In genomic region chr19:13051581-13052165, GRCh38 we compare ENCODE assay signal across 8 cellular contexts. TPM values are rescaled to one million over a fixed set of nuclear protein-coding genes. Genes with fewer than 3 reads are reported as not detected.
DNase-seq lines count a peak whose midpoint lies in the region; ATAC-seq and TF ChIP-seq lines count a peak whose summit lies in the region.

No MANE protein-coding gene starts in this region.

- POLR2A ChIA-PET in RWPE1 (lab: Yijun Ruan, JAX; ENCODE audit: low non-redundant PET): no interaction called here

- H3K23ac ChIP-seq in neuronal stem cell (ENCODE audit: low read depth, low read length, poor library complexity): no peak overlapping the region

- no peak overlapping the region for H3K14ac ChIP-seq in neuronal stem cell (ENCODE audit: low read length)

- H3K36me3 ChIP-seq in BE2C: no peaks in the 10 kb centered on the region
- no peaks in the 10 kb centered on the region for H3K36me3 ChIP-seq in neuronal stem cell (replicated peaks in 1 of 2; ENCODE audit: control insufficient read depth in 2 of 2, insufficient read depth in 2 of 2, low read length in 2 of 2)

- H3K18ac ChIP-seq in neuronal stem cell (ENCODE audit: low read length): peak overlapping the region; percentile 42

- H3K79me1 ChIP-seq in neuronal stem cell (ENCODE audit: low read depth, low read length): no peaks in the 10 kb centered on the region

- H3K4me1 ChIP-seq in BE2C (peaks cover 45% of the 10 kb centered on the region), neuronal stem cell (ENCODE audit: control insufficient read depth in 2 of 2, insufficient read depth in 1 of 2, low read depth in 1 of 2, low read length in 2 of 2) (peaks cover 20 to 49% of the 10 kb centered on the region in 2 donors)

- ATAC-seq in GM19328 (IDR thresholded peaks at IDR 0.05; ENCODE audit: unreplicated experiment): no peak

- H3K4ac ChIP-seq in neuronal stem cell (ENCODE audit: low read length): no peak overlapping the region

- H2BK120ac ChIP-seq in neuronal stem cell (ENCODE audit: low read depth, low read length): no peak overlapping the region

- peak; percentile 58 for DNase-seq in BE2C
- DNase-seq in HT1080 (ENCODE audit: low read depth): peak; percentile 60
- DNase-seq in RWPE1 (ENCODE audit: low spot score): peak; percentile 65
- DNase-seq in epithelial cell of proximal tubule (ENCODE audit: low read depth): no peak
- DNase-seq in neuronal stem cell (ENCODE audit: low spot score): peak; percentile 97
- no peak for DNase-seq in AG08396 (ENCODE audit: low spot score)
- no peak for DNase-seq in AG08395 (ENCODE audit: low spot score)

- no peak overlapping the region for H2BK15ac ChIP-seq in neuronal stem cell (ENCODE audit: low read length)

- no peak overlapping the region for H2BK12ac ChIP-seq in neuronal stem cell (ENCODE audit: low read length)

- H2AK5ac ChIP-seq in neuronal stem cell (ENCODE audit: low read depth, low read length): no peak overlapping the region

- peak overlapping the region; percentile 32 for H3K4me2 ChIP-seq in neuronal stem cell (ENCODE audit: insufficient read depth, low read length, poor library complexity, severe bottlenecking)

- H4K8ac ChIP-seq in neuronal stem cell (ENCODE audit: low read depth, low read length): no peak overlapping the region

- no peak overlapping the region for H2AFZ ChIP-seq in neuronal stem cell (ENCODE audit: low read length)

- no peak for TF ChIP-seq CTCF in BE2C (IDR thresholded peaks at IDR 0.05; ENCODE audit: low read depth, low read length)
- no peak for TF ChIP-seq CTCF in RWPE1 (conservative IDR thresholded peaks at IDR 0.05; ENCODE audit: low read depth)
- no peak for TF ChIP-seq CTCF in epithelial cell of proximal tubule (conservative IDR thresholded peaks at IDR 0.05; ENCODE audit: low read depth, low read length)

- H4K91ac ChIP-seq in neuronal stem cell (ENCODE audit: low read depth, low read length, poor library complexity): no peak overlapping the region

- H3K9me3 ChIP-seq in BE2C (no peaks in the 10 kb centered on the region), neuronal stem cell (replicated peaks in 1 of 2; ENCODE audit: control insufficient read depth in 2 of 2, insufficient read depth in 1 of 2, low read depth in 1 of 2, low read length in 2 of 2) (no peaks in the 10 kb centered on the region)

- no CpG with 5 or more reads among the region's 23 CpGs for WGBS in neuronal stem cell (ENCODE audit: extremely low coverage in 2 of 2, insufficient read length in 2 of 2, insufficient replicate concordance in 1 of 2), 2 donors

- CTCF ChIA-PET in RWPE1 (lab: Yijun Ruan, JAX): interaction anchor here (0.6 to 2.8 kb wide), 4 partner anchors 9 to 87 kb away, joined by 3 to 12 read pairs (median 6); no protein-coding TSS in a partner anchor

- H3K27me3 ChIP-seq in BE2C (no peaks in the 10 kb centered on the region), neuronal stem cell (ENCODE audit: control insufficient read depth in 3 of 3, insufficient read depth in 3 of 3, low read depth in 1 of 3, low read length in 3 of 3) (peaks cover 5 to 97% (median 79%) of the 10 kb centered on the region in 3 experiments)

- H3K27ac ChIP-seq in RWPE1 (peak overlapping the region; percentile 100), neuronal stem cell (replicated peaks; ENCODE audit: low read length) (no peak overlapping the region)

- no peak overlapping the region for H3K4me3 ChIP-seq in BE2C (ENCODE audit: low read depth, low read length)
- H3K4me3 ChIP-seq in epithelial cell of proximal tubule (ENCODE audit: low read depth, low read length): peak overlapping the region; percentile 23
- H3K4me3 ChIP-seq in neuronal stem cell (ENCODE audit: low read length in 2 of 2): no peak overlapping the region

- H2BK5ac ChIP-seq in neuronal stem cell (ENCODE audit: low read length): no peak overlapping the region

- no peak overlapping the region for H3K9ac ChIP-seq in neuronal stem cell (ENCODE audit: low read depth, low read length, poor library complexity)

RNA-seq across cellular contexts. Expression of gene LYL1, which starts 51.0 kb away (rescaled TPM):
- polyA plus RNA-seq in BE2C (2012; ENCODE audit: insufficient read depth, insufficient read length, low read depth): 75.7 TPM
- not detected in 2 replicates for total RNA-seq in HT1080 (2014; rRNA removed; shearing (Covaris generic))
- not detected in 2 replicates for polyA plus RNA-seq in HT1080 (2015; cell fraction: cytosol; rRNA removed)
- polyA plus RNA-seq in HT1080 (2015; cell fraction: nucleus; rRNA removed): not detected in 2 replicates
- 4.0 and 6.9 TPM in 2 replicates for total RNA-seq in epithelial cell of proximal tubule
- polyA plus RNA-seq in neuronal stem cell (2013, experiment 1 of 2): 1.1 TPM
- 1.1 TPM for polyA plus RNA-seq in neuronal stem cell (2013, experiment 2 of 2)

RNA-seq across cellular contexts. Expression of gene NFIX, which starts 56.4 kb away (rescaled TPM):
- polyA plus RNA-seq in BE2C (2012; ENCODE audit: insufficient read depth, insufficient read length, low read depth): 34.1 TPM
- 12.4 and 21.7 TPM in 2 replicates for total RNA-seq in HT1080 (2014; rRNA removed; shearing (Covaris generic))
- 38.9 and 51.6 TPM in 2 replicates for polyA plus RNA-seq in HT1080 (2015; cell fraction: cytosol; rRNA removed)
- 30.6 and 34.0 TPM in 2 replicates for polyA plus RNA-seq in HT1080 (2015; cell fraction: nucleus; rRNA removed)
- 1.7 TPM in 1 of 2 replicates, not detected in the other for total RNA-seq in epithelial cell of proximal tubule
- 0.07 TPM for polyA plus RNA-seq in neuronal stem cell (2013, experiment 1 of 2)
- 0.07 TPM for polyA plus RNA-seq in neuronal stem cell (2013, experiment 2 of 2)

Comparison
In these comparisons a context has a peak if more than half of its experiments do, and no peak if none do; other contexts are left out.
1. DNase-seq: peak in BE2C (single experiment), HT1080 (single experiment), RWPE1 (single experiment) and neuronal stem cell (single experiment); none in epithelial cell of proximal tubule (single experiment), AG08396 (single experiment) and AG08395 (single experiment).